24 cellular contexts compared by ENCODE assay signal in genomic region chr7:138477081-138477578, GRCh38. TPM values are rescaled to one million over a fixed set of nuclear protein-coding genes. Genes with fewer than 3 reads are reported as not detected.
A peak's percentile ranks its signal among the peaks of the same experiment; 100 is the strongest.
DNase-seq lines count a peak whose midpoint lies in the region; ATAC-seq, FAIRE-seq and TF ChIP-seq lines count a peak whose summit lies in the region.
"Had no signal": no experiment of that assay in that cellular context is flagged by ENCODE, and none has a peak within 500 bp of the region (broad histone marks: within the 10 kb centered on the region; RNA-seq: fewer than 3 reads in every experiment).

No MANE protein-coding gene starts in this region.

- H3K9me3 ChIP-seq in Caco-2 (no peaks in the 10 kb centered on the region), pancreas (no peaks in the 10 kb centered on the region)
- H3K9me3 ChIP-seq: ovary, suprapubic skin had no signal

- CTCF ChIA-PET in Caco-2 (lab: Charles Lee): no interaction called here

- H3K27ac Mint-ChIP-seq in Caco-2 (ENCODE audit: unreplicated experiment) (peak overlapping the region; percentile 35), chondrocyte (ENCODE audit: unreplicated experiment) (peak overlapping the region; percentile 43)
- H3K27ac Mint-ChIP-seq: activated B cell treated with CpG ODN at 0.5 μM for 24 hours; activated CD4-positive, alpha-beta memory T cell treated with anti-CD3 and anti-CD28 coated beads for 36 hours; CD8-positive, alpha-beta T cell; T-helper 2 cell treated with Interferon-gamma antibody and Interleukin-4, amounts not matched to agents 5 μg/mL and 100 μg/mL, for 36 hours had no signal

- no peak for FAIRE-seq in pancreas (lab: Jason Lieb, UNC)
- FAIRE-seq: GM12891 had no signal

- H3K27me3 Mint-ChIP-seq in Caco-2 (ENCODE audit: insufficient read depth, unreplicated experiment) (no peaks in the 10 kb centered on the region), chondrocyte (ENCODE audit: low read depth) (no peaks in the 10 kb centered on the region)
- H3K27me3 Mint-ChIP-seq: activated B cell treated with CpG ODN at 0.5 μM for 24 hours; activated CD4-positive, alpha-beta memory T cell treated with anti-CD3 and anti-CD28 coated beads for 36 hours; brain had no signal

- TF ChIP-seq CTCF in Caco-2 (IDR thresholded peaks at IDR 0.05; ENCODE audit: insufficient read depth in 1 of 2, low read depth in 1 of 2, low read length in 1 of 2, severe bottlenecking in 1 of 2, unreplicated experiment in 1 of 2): no peak
- TF ChIP-seq CTCF in LNCaP clone FGC (IDR thresholded peaks at IDR 0.05; ENCODE audit: control insufficient read depth, extremely low read depth, insufficient read depth): no peak
- no peak for TF ChIP-seq CTCF in chondrocyte (IDR thresholded peaks at IDR 0.05)
- no peak for TF ChIP-seq CTCF in pancreas (IDR thresholded peaks at IDR 0.05)

- H3K27me3 ChIP-seq in Caco-2 (replicated peaks; ENCODE audit: control insufficient read depth, insufficient read depth, low read length): no peaks in the 10 kb centered on the region
- H3K27me3 ChIP-seq in pancreas: no peaks in the 10 kb centered on the region
- H3K27me3 ChIP-seq: ovary, suprapubic skin had no signal

- H3K36me3 ChIP-seq in Caco-2 (ENCODE audit: control insufficient read depth, insufficient read depth, low read length): no peaks in the 10 kb centered on the region
- H3K36me3 ChIP-seq in pancreas: no peaks in the 10 kb centered on the region
- H3K36me3 ChIP-seq: ovary, suprapubic skin had no signal

- 17 to 24% methylated on average over 4 of the region's 4 CpGs for WGBS in pancreas, 2 donors

- H3K36me3 Mint-ChIP-seq in Caco-2 (ENCODE audit: insufficient read depth, unreplicated experiment): peaks cover 10% of the 10 kb centered on the region
- no peaks in the 10 kb centered on the region for H3K36me3 Mint-ChIP-seq in chondrocyte (ENCODE audit: low read depth)
- H3K36me3 Mint-ChIP-seq: natural killer cell had no signal

- no peaks in the 10 kb centered on the region for H3K9me3 Mint-ChIP-seq in Caco-2 (ENCODE audit: unreplicated experiment)
- no peaks in the 10 kb centered on the region for H3K9me3 Mint-ChIP-seq in chondrocyte (ENCODE audit: low read depth)
- H3K9me3 Mint-ChIP-seq: activated B cell treated with CpG ODN at 0.5 μM for 24 hours; activated CD4-positive, alpha-beta memory T cell treated with anti-CD3 and anti-CD28 coated beads for 36 hours; CD8-positive, alpha-beta T cell; natural killer cell; T-helper 2 cell treated with Interferon-gamma antibody and Interleukin-4, amounts not matched to agents 5 μg/mL and 100 μg/mL, for 36 hours had no signal

- POLR2A ChIA-PET in Caco-2 (lab: Charles Lee): no interaction called here

- H3K4me3 Mint-ChIP-seq in Caco-2 (ENCODE audit: unreplicated experiment) (no peak overlapping the region), chondrocyte (ENCODE audit: unreplicated experiment) (no peak overlapping the region)
- H3K4me3 Mint-ChIP-seq: activated B cell treated with CpG ODN at 0.5 μM for 24 hours; activated CD4-positive, alpha-beta memory T cell treated with anti-CD3 and anti-CD28 coated beads for 36 hours; brain; CD8-positive, alpha-beta T cell; natural killer cell; T-helper 2 cell treated with Interferon-gamma antibody and Interleukin-4, amounts not matched to agents 5 μg/mL and 100 μg/mL, for 36 hours had no signal

- DNase-seq in Caco-2 (no peak), LNCaP clone FGC (ENCODE audit: low read depth) (peak; percentile 83), chondrocyte (ENCODE audit: low spot score) (no peak), pancreas (no peak)
- no peak for DNase-seq in activated CD4-positive, alpha-beta T cell treated with anti-CD3 and anti-CD28 coated beads, Interleukin-2, amount 50 U/mL, for 48 hours
- no peak for DNase-seq in activated naive CD4-positive, alpha-beta T cell treated with Interleukin-2 at 50 U/mL for 16 hours
- DNase-seq: activated B cell treated with CpG ODN at 0.5 μM for 24 hours; activated CD4-positive, alpha-beta memory T cell treated with anti-CD3 and anti-CD28 coated beads for 36 hours; activated gamma-delta T cell; CD8-positive, alpha-beta T cell; DND-41; KG1; MV-4-11; natural killer cell; NCI-H187 treated with DMSO at 0.1 percent for 48 hours; NCI-H345; ovary had no signal

- H3K4me1 Mint-ChIP-seq in Caco-2 (ENCODE audit: low read depth, unreplicated experiment) (peaks cover 40% of the 10 kb centered on the region), chondrocyte (ENCODE audit: low read depth) (peaks cover 46% of the 10 kb centered on the region)

- ATAC-seq in pancreas (peak; percentile 68 to 83 (median 78)), HG02938 (IDR thresholded peaks at IDR 0.05; ENCODE audit: unreplicated experiment) (no peak)
- ATAC-seq: CD8-positive, alpha-beta T cell; natural killer cell; SK-N-SH treated with all-trans-retinoic acid at 6 μM for 48 hours had no signal

- intact Hi-C loops in Caco-2 (cut with micrococcal nuclease; ENCODE audit: unreplicated experiment) (no loop called here), pancreas (cut with DNase I) (no loop called here)

- H3K27ac ChIP-seq in pancreas: peak overlapping the region in 2 of 4 donors; percentile 40 to 55
- H3K27ac ChIP-seq: ovary, RWPE1, suprapubic skin had no signal

- no TSS peak for BruUV-seq in Caco-2 (replicated peaks; lab: Mats Ljungman, UMichigan)

- H3K4me3 ChIP-seq in Caco-2 (ENCODE audit: low read depth, low read length) (no peak overlapping the region), LNCaP clone FGC (ENCODE audit: low read depth, low read length) (peak overlapping the region; percentile 41), pancreas (no peak overlapping the region)
- H3K4me3 ChIP-seq: ovary, suprapubic skin had no signal

- H3K4me1 ChIP-seq in Caco-2: peaks cover 24% of the 10 kb centered on the region
- H3K4me1 ChIP-seq in pancreas: peaks cover 18 to 44% (median 42%) of the 10 kb centered on the region in 3 donors
- H3K4me1 ChIP-seq: suprapubic skin had no signal

RNA-seq across cellular contexts. Expression of gene TRIM24, which starts 17.1 kb away (rescaled TPM):
- 54.7 and 58.2 TPM in 2 replicates for total RNA-seq in Caco-2 (2022)
- 24.1 to 31.6 TPM (median 31.1 TPM) in 3 replicates for total RNA-seq in chondrocyte
- 10 to 100 TPM; 10.6 to 19.2 (median 13.4) TPM for total RNA-seq in pancreas
- 1 to 10 TPM; 4.4 to 5.4 TPM for polyA plus RNA-seq in pancreas
